In genomic region chr12:104877107-104877705, GRCh38 we compare ENCODE assay signal across 8 cellular contexts.
A peak's percentile ranks its signal among the peaks of the same experiment; 100 is the strongest.
DNase-seq lines count a peak whose midpoint lies in the region; ATAC-seq, FAIRE-seq and TF ChIP-seq lines count a peak whose summit lies in the region.

No MANE protein-coding gene starts in this region.

- ATAC-seq in body of pancreas, result peak; percentile 60
- ATAC-seq in stimulated activated naive CD8-positive, alpha-beta T cell treated with anti-CD3 and anti-CD28 coated beads, Interleukin-15, Interleukin-2, amounts not matched to agents 100 U/mL and 50 U/mL, for 24 hours, result no peak
- no peak for ATAC-seq in GM21723 (IDR thresholded peaks at IDR 0.05; ENCODE audit: unreplicated experiment)
- no peak for ATAC-seq in HG02571 (IDR thresholded peaks at IDR 0.05; ENCODE audit: unreplicated experiment)

- H3K79me2 ChIP-seq in keratinocyte (ENCODE audit: control insufficient read depth, insufficient read depth, low read length), result no peaks in the 10 kb centered on the region

- dilution Hi-C loops in keratinocyte (cut with MboI; ENCODE audit: extremely low pct_ligation_motif_present, low sequenced_read_pairs), result no loop called here

- no peak for FAIRE-seq in keratinocyte (lab: Jason Lieb, UNC)

- H3K9me1 ChIP-seq in keratinocyte (ENCODE audit: control insufficient read depth, extremely low read depth, insufficient read depth, low read length), result no peaks in the 10 kb centered on the region

- H3K9me3 ChIP-seq in body of pancreas (no peaks in the 10 kb centered on the region), keratinocyte (ENCODE audit: control insufficient read depth, low read depth, low read length) (no peaks in the 10 kb centered on the region)

- TF ChIP-seq CTCF in HL-60 (IDR thresholded peaks at IDR 0.05; ENCODE audit: insufficient read depth, low read length), result peak; percentile 9
- TF ChIP-seq CTCF in body of pancreas (IDR thresholded peaks at IDR 0.05), result peak in 6 of 7 experiments; percentile 33 to 81 (median 58)
- TF ChIP-seq CTCF in keratinocyte (optimal IDR thresholded peaks at IDR 0.05 in 1 of 3, IDR thresholded peaks at IDR 0.05 in 1 of 3, conservative IDR thresholded peaks at IDR 0.05 in 1 of 3; ENCODE audit: extremely low read depth in 1 of 3, insufficient read depth in 2 of 3, low read length in 3 of 3), result peak in 2 of 3 experiments; percentile 50 to 54

- no peak overlapping the region for H3K4me2 ChIP-seq in keratinocyte (ENCODE audit: control insufficient read depth, extremely low read depth, insufficient read depth, low read depth, low read length)

- H3K4me1 ChIP-seq in body of pancreas, result no peaks in the 10 kb centered on the region
- no peaks in the 10 kb centered on the region for H3K4me1 ChIP-seq in keratinocyte (ENCODE audit: control insufficient read depth, extremely low read depth, insufficient read depth, low read length)

- no peak overlapping the region for H2AFZ ChIP-seq in keratinocyte (ENCODE audit: control insufficient read depth, low read length)

- H3K9ac ChIP-seq in keratinocyte (ENCODE audit: control insufficient read depth, extremely low read depth, insufficient read depth, low read length), result no peak overlapping the region

- H3K36me3 ChIP-seq in body of pancreas (replicated peaks in 1 of 2; ENCODE audit: insufficient read depth in 1 of 2, low read depth in 2 of 2), result no peaks in the 10 kb centered on the region
- H3K36me3 ChIP-seq in keratinocyte (ENCODE audit: control insufficient read depth in 2 of 2, extremely low read depth in 1 of 2, insufficient read depth in 2 of 2, low read length in 2 of 2), result no peaks in the 10 kb centered on the region

- no peaks in the 10 kb centered on the region for H4K20me1 ChIP-seq in keratinocyte (ENCODE audit: control insufficient read depth, extremely low read depth, insufficient read depth, low read length)

- DNase-seq in COR-L47 (lab: John Stamatoyannopoulos, UW), result peak; percentile 16
- peak in 1 of 2 experiments; percentile 43 for DNase-seq in HL-60 (ENCODE audit: low read depth in 1 of 2, low spot score in 1 of 2)
- peak; percentile 49 for DNase-seq in RKO (ENCODE audit: low spot score)
- DNase-seq in body of pancreas, result peak; percentile 22 to 59 (median 39)
- DNase-seq in keratinocyte (ENCODE audit: low read depth, low spot score), result no peak
- peak; percentile 29 for DNase-seq in stimulated activated naive CD8-positive, alpha-beta T cell treated with anti-CD3 and anti-CD28 coated beads, Interleukin-15, Interleukin-2, amounts not matched to agents 100 U/mL and 50 U/mL, for 24 hours

- H3K27ac ChIP-seq in HL-60 (replicated peaks), result no peak overlapping the region
- H3K27ac ChIP-seq in body of pancreas, result no peak overlapping the region
- H3K27ac ChIP-seq in keratinocyte (ENCODE audit: control insufficient read depth, insufficient read depth, low read length), result no peak overlapping the region

- 63 to 82% methylated on average over 3 of the region's 3 CpGs for WGBS in body of pancreas, 2 donors

- intact Hi-C loops in body of pancreas (cut with DNase I), result loop anchor here (5.0 kb wide), 1 partner anchor 495 kb away; no protein-coding TSS in a partner anchor

- TF ChIP-seq POLR2A in body of pancreas (IDR thresholded peaks at IDR 0.05), result no peak

- no peak overlapping the region for H3K4me3 ChIP-seq in HL-60 (replicated peaks; ENCODE audit: insufficient read depth, low read length)
- no peak overlapping the region for H3K4me3 ChIP-seq in body of pancreas
- H3K4me3 ChIP-seq in keratinocyte (ENCODE audit: control insufficient read depth in 2 of 3, extremely low read depth in 1 of 3, insufficient read depth in 2 of 3, low read depth in 1 of 3, low read length in 3 of 3), result no peak overlapping the region

- H3K27me3 ChIP-seq in HL-60 (ENCODE audit: insufficient read depth, poor library complexity, severe bottlenecking) (no peaks in the 10 kb centered on the region), body of pancreas (no peaks in the 10 kb centered on the region), keratinocyte (ENCODE audit: control insufficient read depth, extremely low read depth, insufficient read depth, low read length) (no peaks in the 10 kb centered on the region)
